Comparison of ENCODE assay signal across 23 cellular contexts in the genomic region with DNA sequence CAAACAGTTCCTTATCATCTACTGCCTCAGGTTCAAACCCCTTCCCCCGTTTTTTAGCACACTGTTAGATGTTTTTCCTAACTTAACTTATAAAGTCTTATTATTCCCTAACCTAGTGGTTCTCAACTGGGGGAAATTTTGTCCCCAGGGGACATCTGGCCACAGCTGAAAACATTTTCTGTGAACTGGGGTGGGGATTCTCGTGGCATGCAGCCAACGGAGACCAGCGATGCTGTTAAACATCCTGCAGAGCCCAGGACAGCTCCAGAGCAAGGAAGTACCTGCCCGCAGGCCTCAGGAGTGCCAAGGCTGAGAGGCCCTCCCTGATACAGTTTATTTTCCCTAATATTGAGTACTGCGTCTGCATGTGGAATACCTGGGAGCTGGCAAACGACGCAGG.
"Had no signal": no experiment of that assay in that cellular context is flagged by ENCODE, and none has a peak within 500 bp of the region (broad histone marks: within the 10 kb centered on the region; RNA-seq: fewer than 3 reads in every experiment).

No MANE protein-coding gene starts in this region.

- H3K27me3 Mint-ChIP-seq: natural killer cell treated with Interleukin-12 subunit alpha and Interleukin-12 subunit beta and Interleukin-15 and Interleukin-18, amount 100 ng/mL, for 72 hours; progenitor cell of endocrine pancreas; stimulated activated naive CD8-positive, alpha-beta T cell treated with anti-CD3 and anti-CD28 coated beads, Interleukin-15, amount 100 ng/mL, for 72 hours; type B pancreatic cell had no signal

- H3K27me3 ChIP-seq: left lung, ovary, right atrium auricular region, right lobe of liver, tibial nerve, uterus had no signal

- H3K9me3 ChIP-seq: left lung, mucosa of descending colon, ovary, right atrium auricular region, right lobe of liver, tibial nerve, uterus had no signal

- H3K9me3 Mint-ChIP-seq: naive thymus-derived CD4-positive, alpha-beta T cell; natural killer cell treated with Interleukin-12 subunit alpha and Interleukin-12 subunit beta and Interleukin-15 and Interleukin-18, amount 100 ng/mL, for 72 hours; stimulated activated memory B cell treated with anti-CD40 and anti-IgM and Interleukin-4, amounts not matched to agents 10 μg/mL and 1 μg/mL and 100 μg/mL, for 72 hours; stimulated activated naive CD8-positive, alpha-beta T cell treated with anti-CD3 and anti-CD28 coated beads, Interleukin-15, amount 100 ng/mL, for 72 hours; type B pancreatic cell had no signal

- H3K36me3 ChIP-seq: left lung, ovary, right atrium auricular region, tibial nerve, uterus had no signal

- H3K36me3 Mint-ChIP-seq: natural killer cell treated with Interleukin-12 subunit alpha and Interleukin-12 subunit beta and Interleukin-15 and Interleukin-18, amount 100 ng/mL, for 72 hours; stimulated activated memory B cell treated with anti-CD40 and anti-IgM and Interleukin-4, amounts not matched to agents 10 μg/mL and 1 μg/mL and 100 μg/mL, for 72 hours had no signal

- ATAC-seq: left colon; left lung; mucosa of descending colon; naive thymus-derived CD4-positive, alpha-beta T cell; natural killer cell treated with Interleukin-12 subunit alpha and Interleukin-12 subunit beta and Interleukin-15 and Interleukin-18, amount 100 ng/mL, for 72 hours; right lobe of liver; stimulated activated memory B cell treated with anti-CD40 and anti-IgM and Interleukin-4, amounts not matched to agents 10 μg/mL and 1 μg/mL and 100 μg/mL, for 72 hours; stimulated activated naive CD8-positive, alpha-beta T cell treated with anti-CD3 and anti-CD28 coated beads, Interleukin-15, amount 100 ng/mL, for 72 hours had no signal

- H3K27ac Mint-ChIP-seq: natural killer cell treated with Interleukin-12 subunit alpha and Interleukin-12 subunit beta and Interleukin-15 and Interleukin-18, amount 100 ng/mL, for 72 hours; progenitor cell of endocrine pancreas; stimulated activated memory B cell treated with anti-CD40 and anti-IgM and Interleukin-4, amounts not matched to agents 10 μg/mL and 1 μg/mL and 100 μg/mL, for 72 hours; stimulated activated naive CD8-positive, alpha-beta T cell treated with anti-CD3 and anti-CD28 coated beads, Interleukin-15, amount 100 ng/mL, for 72 hours; type B pancreatic cell had no signal

- H3K27ac ChIP-seq: left lung, ovary, right atrium auricular region, right lobe of liver, tibial nerve, uterus had no signal

- H3K4me3 Mint-ChIP-seq: naive thymus-derived CD4-positive, alpha-beta T cell; natural killer cell treated with Interleukin-12 subunit alpha and Interleukin-12 subunit beta and Interleukin-15 and Interleukin-18, amount 100 ng/mL, for 72 hours; stimulated activated memory B cell treated with anti-CD40 and anti-IgM and Interleukin-4, amounts not matched to agents 10 μg/mL and 1 μg/mL and 100 μg/mL, for 72 hours; stimulated activated naive CD8-positive, alpha-beta T cell treated with anti-CD3 and anti-CD28 coated beads, Interleukin-15, amount 100 ng/mL, for 72 hours; type B pancreatic cell had no signal

- H3K4me2 ChIP-seq: smooth muscle cell had no signal

- H3K4me3 ChIP-seq: left lung, lung, mucosa of descending colon, ovary, right atrium auricular region, right lobe of liver, smooth muscle cell, tibial nerve, uterus had no signal

- DNase-seq: kidney; left colon; left lung; midbrain; mucosa of descending colon; naive thymus-derived CD4-positive, alpha-beta T cell; right lobe of liver; stimulated activated CD4-positive, alpha-beta T cell treated with anti-CD3 and anti-CD28 coated beads, Interleukin-1b, Interleukin-23, amount 100 ng/mL, for 48 hours; stimulated activated CD4-positive, alpha-beta T cell treated with anti-CD3 and anti-CD28 coated beads, Interleukin-2, amount 100 ng/mL, for 48 hours; stimulated activated CD4-positive, alpha-beta T cell treated with anti-CD3 and anti-CD28 coated beads, Interleukin-4, amount 100 ng/mL, for 4 hours; stimulated activated CD8-positive, alpha-beta memory T cell treated with anti-CD3 and anti-CD28 coated beads, Interleukin-4, amount 100 ng/mL, for 48 hours; stimulated activated naive CD4-positive, alpha-beta T cell treated with Interleukin-2 at 50 U/mL for 16 hours; stimulated activated naive CD8-positive, alpha-beta T cell treated with anti-CD3 and anti-CD28 coated beads, Interleukin-15, amount 100 ng/mL, for 72 hours; uterus had no signal
